In the genomic region with DNA sequence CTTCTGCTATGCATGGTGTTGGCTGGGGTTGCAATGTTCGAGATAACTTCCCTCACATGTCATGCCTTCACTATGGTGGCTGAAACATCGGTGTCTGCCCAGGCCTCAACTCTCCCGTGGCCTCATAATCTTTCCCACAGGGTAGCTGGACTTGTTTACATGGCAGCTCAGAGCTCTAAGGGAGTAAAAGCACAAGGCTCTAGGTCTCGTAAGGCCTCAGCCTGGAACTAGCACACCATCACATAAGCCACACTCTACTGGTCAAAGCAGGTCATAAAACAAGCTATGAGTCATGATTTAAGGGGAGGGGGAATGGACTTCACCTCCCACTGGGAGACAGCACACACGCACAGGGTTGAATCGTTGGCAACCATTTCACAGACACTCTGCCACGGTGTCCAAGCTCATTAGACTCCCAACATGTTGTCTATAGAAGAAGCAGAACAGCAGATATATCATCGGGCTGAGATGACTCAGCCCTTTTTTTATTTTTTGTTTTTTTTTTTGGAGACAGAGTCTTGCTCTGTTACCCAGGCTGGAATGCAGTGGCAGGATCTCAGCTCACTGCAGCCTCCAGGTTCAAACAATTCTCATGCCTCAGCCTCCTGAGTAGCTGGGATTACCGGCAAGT, we compare ENCODE assay signal across 1 cellular context.
TF ChIP-seq lines count a peak whose summit lies in the region.

No MANE protein-coding gene starts in this region.

TF ChIP-seq in HCT116, 20 proteins besides CTCF, POLR2A, EP300 and RAD21 (continued from another document):
- TF ChIP-seq, protein P1, sequence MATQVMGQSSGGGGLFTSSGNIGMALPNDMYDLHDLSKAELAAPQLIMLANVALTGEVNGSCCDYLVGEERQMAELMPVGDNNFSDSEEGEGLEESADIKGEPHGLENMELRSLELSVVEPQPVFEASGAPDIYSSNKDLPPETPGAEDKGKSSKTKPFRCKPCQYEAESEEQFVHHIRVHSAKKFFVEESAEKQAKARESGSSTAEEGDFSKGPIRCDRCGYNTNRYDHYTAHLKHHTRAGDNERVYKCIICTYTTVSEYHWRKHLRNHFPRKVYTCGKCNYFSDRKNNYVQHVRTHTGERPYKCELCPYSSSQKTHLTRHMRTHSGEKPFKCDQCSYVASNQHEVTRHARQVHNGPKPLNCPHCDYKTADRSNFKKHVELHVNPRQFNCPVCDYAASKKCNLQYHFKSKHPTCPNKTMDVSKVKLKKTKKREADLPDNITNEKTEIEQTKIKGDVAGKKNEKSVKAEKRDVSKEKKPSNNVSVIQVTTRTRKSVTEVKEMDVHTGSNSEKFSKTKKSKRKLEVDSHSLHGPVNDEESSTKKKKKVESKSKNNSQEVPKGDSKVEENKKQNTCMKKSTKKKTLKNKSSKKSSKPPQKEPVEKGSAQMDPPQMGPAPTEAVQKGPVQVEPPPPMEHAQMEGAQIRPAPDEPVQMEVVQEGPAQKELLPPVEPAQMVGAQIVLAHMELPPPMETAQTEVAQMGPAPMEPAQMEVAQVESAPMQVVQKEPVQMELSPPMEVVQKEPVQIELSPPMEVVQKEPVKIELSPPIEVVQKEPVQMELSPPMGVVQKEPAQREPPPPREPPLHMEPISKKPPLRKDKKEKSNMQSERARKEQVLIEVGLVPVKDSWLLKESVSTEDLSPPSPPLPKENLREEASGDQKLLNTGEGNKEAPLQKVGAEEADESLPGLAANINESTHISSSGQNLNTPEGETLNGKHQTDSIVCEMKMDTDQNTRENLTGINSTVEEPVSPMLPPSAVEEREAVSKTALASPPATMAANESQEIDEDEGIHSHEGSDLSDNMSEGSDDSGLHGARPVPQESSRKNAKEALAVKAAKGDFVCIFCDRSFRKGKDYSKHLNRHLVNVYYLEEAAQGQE (IDR thresholded peaks at IDR 0.05; ENCODE audit: low read depth), result no peak
- TF ChIP-seq ELF1 (IDR thresholded peaks at IDR 0.05; ENCODE audit: borderline replicate concordance, low read depth) (no peak), CBX3 (IDR thresholded peaks at IDR 0.05; ENCODE audit: low read depth) (no peak), ZNF274 (IDR thresholded peaks at IDR 0.05; ENCODE audit: low read depth, low read length) (no peak), FOSL1 (IDR thresholded peaks at IDR 0.05; ENCODE audit: low read depth) (no peak), SRF (IDR thresholded peaks at IDR 0.05; ENCODE audit: low read depth) (no peak), SP1 (IDR thresholded peaks at IDR 0.05; ENCODE audit: low read depth) (no peak)
